Comparison of ENCODE assay signal across 8 cellular contexts in genomic region chr1:148748563-148749334, GRCh38. TPM values are rescaled to one million over a fixed set of nuclear protein-coding genes. Genes with fewer than 3 reads are reported as not detected.
DNase-seq lines count a peak whose midpoint lies in the region; ATAC-seq and TF ChIP-seq lines count a peak whose summit lies in the region.
"Not testable (repeated sequence)": the region's sequence is repeated elsewhere in the genome, so short reads cannot be mapped to it uniquely, and the experiment has no call there.

TSS of gene NUDT4B (plus strand) at chr1:148748774. CDS start at chr1:148748953, 179 bp downstream.

- not testable (repeated sequence) for TF ChIP-seq POLR2A in thyroid gland (IDR thresholded peaks at IDR 0.05)

- not testable (repeated sequence) for H3K27ac ChIP-seq in thyroid gland

- TF ChIP-seq CTCF in fibroblast of the aortic adventitia (IDR thresholded peaks at IDR 0.05; ENCODE audit: insufficient read depth, low read length); thyroid gland (IDR thresholded peaks at IDR 0.05): not testable (repeated sequence)

- WGBS in thyroid gland, 2 donors = no CpG with 5 or more reads among the region's 68 CpGs

- not testable (repeated sequence) for H3K4me3 ChIP-seq in fibroblast of the aortic adventitia (ENCODE audit: low read depth, low read length); thyroid gland (replicated peaks in 1 of 3)

- not testable (repeated sequence) for H3K9me3 ChIP-seq in thyroid gland

- not testable (repeated sequence) for H3K36me3 ChIP-seq in thyroid gland

- H3K27me3 ChIP-seq in thyroid gland = not testable (repeated sequence)

- peak; percentile 24 for ATAC-seq in GM18520 (IDR thresholded peaks at IDR 0.05; ENCODE audit: unreplicated experiment)
- ATAC-seq in GM21447 (IDR thresholded peaks at IDR 0.05; ENCODE audit: unreplicated experiment) = peak; percentile 42
- ATAC-seq in HG02852 (IDR thresholded peaks at IDR 0.05; ENCODE audit: unreplicated experiment) = peak; percentile 36
- ATAC-seq in HG03442 (IDR thresholded peaks at IDR 0.05; ENCODE audit: unreplicated experiment) = peak; percentile 32
- ATAC-seq in activated CD4-positive, CD25-positive, alpha-beta regulatory T cell treated with anti-CD3 and anti-CD28 coated beads, Interleukin-2, amount 50 U/mL, for 24 hours = peak; percentile 60 to 70

- H3K4me1 ChIP-seq in thyroid gland = not testable (repeated sequence)

- intact Hi-C loops in thyroid gland (cut with DNase I) = not testable (repeated sequence)

- DNase-seq in fibroblast of the aortic adventitia (ENCODE audit: low read depth); myocyte (ENCODE audit: low read depth); thyroid gland: not testable (repeated sequence)

RNA-seq across cellular contexts. Expression of gene NUDT4B, which starts in this region (rescaled TPM):
- 72.0 and 77.5 TPM in 2 replicates for total RNA-seq in fibroblast of the aortic adventitia (ENCODE audit: low replicate concordance)
- 39.2 and 64.9 TPM in 2 replicates for total RNA-seq in myocyte
- 0.62 TPM for polyA plus RNA-seq in myocyte (2012)
- 10 to 100 TPM in 3 of 4 donors, 1 to 10 TPM in 1; 9.0 to 50.1 (median 34.1) TPM for total RNA-seq in thyroid gland
